23 cellular contexts compared by ENCODE assay signal in genomic region chr15:70202756-70203155, GRCh38.
"Had no signal": no experiment of that assay in that cellular context is flagged by ENCODE, and none has a peak within 500 bp of the region (broad histone marks: within the 10 kb centered on the region; RNA-seq: fewer than 3 reads in every experiment).

No MANE protein-coding gene starts in this region.

- H2AFZ ChIP-seq: hepatocyte had no signal

- H3K27me3 ChIP-seq: colonic mucosa, esophagus squamous epithelium, gastroesophageal sphincter, hepatocyte, pancreas, right lobe of liver, stomach, thyroid gland had no signal

- H3K27ac ChIP-seq: colonic mucosa, esophagus squamous epithelium, gastroesophageal sphincter, heart left ventricle, hepatocyte, neutrophil, pancreas, right lobe of liver, stomach, thyroid gland had no signal

- ATAC-seq: gastroesophageal sphincter; heart left ventricle; left lobe of liver; mucosa of descending colon; natural killer cell treated with Interleukin-12 subunit alpha and Interleukin-12 subunit beta and Interleukin-15 and Interleukin-18, amount 100 ng/mL, for 72 hours; pancreas; right lobe of liver; stimulated activated effector memory CD8-positive, alpha-beta T cell treated with anti-CD3 and anti-CD28 coated beads, Interleukin-12 subunit alpha, Interleukin-12 subunit beta, amount 100 ng/mL, for 72 hours had no signal

- H3K9me3 ChIP-seq: colonic mucosa, esophagus squamous epithelium, gastroesophageal sphincter, heart left ventricle, mucosa of descending colon, neutrophil, pancreas, right lobe of liver, stomach, thyroid gland had no signal

- H3K4me2 ChIP-seq: hepatocyte had no signal

- H3K4me1 ChIP-seq: colonic mucosa, pancreas had no signal

- H3K79me2 ChIP-seq: hepatocyte had no signal

- H3K4me3 ChIP-seq: colonic mucosa, esophagus squamous epithelium, gastroesophageal sphincter, heart left ventricle, hepatocyte, lung, mucosa of descending colon, pancreas, right lobe of liver, stomach, thyroid gland had no signal

- DNase-seq: colonic mucosa; effector CD8-positive, alpha-beta T cell; erythroblast; esophagus squamous epithelium; foreskin fibroblast; heart left ventricle; kidney; mucosa of descending colon; naive B cell; pancreas; right lobe of liver; stimulated activated CD4-positive, alpha-beta T cell treated with anti-CD3 and anti-CD28 coated beads, Interleukin-2, amount 100 ng/mL, for 24 hours; stimulated activated CD4-positive, alpha-beta T cell treated with anti-CD3 and anti-CD28 coated beads, Interleukin-4, amount 100 ng/mL, for 24 hours; stimulated activated naive CD4-positive, alpha-beta T cell treated with Interleukin-2 at 50 U/mL for 16 hours; stomach; thyroid gland had no signal

- H3K36me3 ChIP-seq: colonic mucosa, esophagus squamous epithelium, gastroesophageal sphincter, heart left ventricle, neutrophil, pancreas, right lobe of liver, stomach, thyroid gland had no signal
